7 cellular contexts compared by ENCODE assay signal in the genomic region with DNA sequence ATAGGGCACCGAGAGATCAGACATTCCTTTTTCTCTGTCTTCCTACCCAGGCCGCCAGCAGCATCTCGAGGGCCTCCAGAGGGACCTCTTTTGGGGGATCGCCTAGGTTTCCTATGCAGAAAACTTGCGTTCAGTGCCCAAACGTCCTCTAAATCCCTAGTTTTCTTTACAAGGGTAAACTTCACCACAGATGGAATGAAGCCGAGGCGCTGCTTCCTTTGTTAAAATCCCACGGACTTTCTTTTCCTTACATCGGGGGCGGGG. TPM values are rescaled to one million over a fixed set of nuclear protein-coding genes. Genes with fewer than 3 reads are reported as not detected.
DNase-seq lines count a peak whose midpoint lies in the region; ATAC-seq, FAIRE-seq and TF ChIP-seq lines count a peak whose summit lies in the region.

No MANE protein-coding gene starts in this region.

- TF ChIP-seq CTCF in HL-60 (IDR thresholded peaks at IDR 0.05; ENCODE audit: insufficient read depth, low read length) (no peak), WI38 (IDR thresholded peaks at IDR 0.05; ENCODE audit: low read depth, low read length) (no peak), hepatocyte (IDR thresholded peaks at IDR 0.05; ENCODE audit: poor library complexity) (no peak)

- no peak for TF ChIP-seq POLR2A in GM18505 (IDR thresholded peaks at IDR 0.05; ENCODE audit: borderline replicate concordance, extremely low read depth, insufficient read depth, insufficient read length)

- no peak for ATAC-seq in GM18505 (IDR thresholded peaks at IDR 0.05; ENCODE audit: unreplicated experiment)
- ATAC-seq in HG03565 (IDR thresholded peaks at IDR 0.05; ENCODE audit: unreplicated experiment) = no peak

- H3K36me3 ChIP-seq in hepatocyte (replicated peaks; ENCODE audit: insufficient read depth, low read depth) (no peaks in the 10 kb centered on the region), small intestine (ENCODE audit: control insufficient read depth in 2 of 2, insufficient read depth in 2 of 2, low read length in 2 of 2) (no peaks in the 10 kb centered on the region)

- H3K4me1 ChIP-seq in hepatocyte (ENCODE audit: insufficient read depth) (peaks cover 2% of the 10 kb centered on the region), small intestine (ENCODE audit: control insufficient read depth in 2 of 2, insufficient read depth in 1 of 2, low read depth in 1 of 2, low read length in 1 of 2) (peaks cover 0 to 9% of the 10 kb centered on the region in 2 donors)

- no peaks in the 10 kb centered on the region for H3K9me3 ChIP-seq in hepatocyte (ENCODE audit: low read depth)
- no peaks in the 10 kb centered on the region for H3K9me3 ChIP-seq in small intestine (ENCODE audit: control insufficient read depth, low read depth)

- H2AFZ ChIP-seq in hepatocyte = no peak overlapping the region

- 1% methylated on average over 10 of the region's 11 CpGs for WGBS in hepatocyte (ENCODE audit: low lambda C conversion rate, missing lambda C conversion rate)
- WGBS in small intestine, 3 donors = 0 to 1% (median 0%) methylated on average over 10 to 11 of the region's 11 CpGs

- H3K4me3 ChIP-seq in HL-60 (replicated peaks; ENCODE audit: insufficient read depth, low read length) (peak overlapping the region; percentile 66), WI38 (ENCODE audit: low read depth, low read length) (peak overlapping the region; percentile 76), hepatocyte (peak overlapping the region; percentile 77), small intestine (ENCODE audit: low read depth in 1 of 2, low read length in 2 of 2) (peak overlapping the region; percentile 84 to 92)

- H3K4me2 ChIP-seq in hepatocyte = peak overlapping the region; percentile 78

- peaks cover 50% of the 10 kb centered on the region for H4K20me1 ChIP-seq in hepatocyte (ENCODE audit: insufficient read depth, poor library complexity, severe bottlenecking)

- no peaks in the 10 kb centered on the region for H3K9me2 ChIP-seq in hepatocyte (replicated peaks; ENCODE audit: insufficient read depth)

- peaks cover 52% of the 10 kb centered on the region for H3K79me2 ChIP-seq in hepatocyte

- H3K27me3 ChIP-seq in HL-60 (ENCODE audit: insufficient read depth, poor library complexity, severe bottlenecking) (no peaks in the 10 kb centered on the region), hepatocyte (no peaks in the 10 kb centered on the region), small intestine (ENCODE audit: control insufficient read depth in 2 of 2, insufficient read depth in 2 of 2, low read length in 2 of 2) (no peaks in the 10 kb centered on the region)

- DNase-seq in HL-60 (ENCODE audit: low read depth in 1 of 2, low spot score in 1 of 2) (no peak), hepatocyte (ENCODE audit: low spot score) (no peak), small intestine (no peak)
- no peak for DNase-seq in effector CD8-positive, alpha-beta T cell (lab: John Stamatoyannopoulos, UW)

- peak overlapping the region; percentile 76 for H3K27ac ChIP-seq in HL-60 (replicated peaks)
- H3K27ac ChIP-seq in hepatocyte = peak overlapping the region; percentile 100
- H3K27ac ChIP-seq in small intestine (ENCODE audit: low read depth in 1 of 2, low read length in 1 of 2) = peak overlapping the region; percentile 99

- FAIRE-seq in small intestine (lab: Jason Lieb, UNC) = no peak

RNA-seq across cellular contexts. Expression of a gene that starts 1.0 kb away (rescaled TPM):
- 105 and 111 TPM in 2 replicates for total RNA-seq in hepatocyte
- polyA plus RNA-seq in hepatocyte (135 and 142 TPM in 2 replicates), small intestine (10 to 100 TPM; 54.4 to 84.6 (median 69.6) TPM)
